ENCODE assay signal across 1 cellular context in the genomic region with DNA sequence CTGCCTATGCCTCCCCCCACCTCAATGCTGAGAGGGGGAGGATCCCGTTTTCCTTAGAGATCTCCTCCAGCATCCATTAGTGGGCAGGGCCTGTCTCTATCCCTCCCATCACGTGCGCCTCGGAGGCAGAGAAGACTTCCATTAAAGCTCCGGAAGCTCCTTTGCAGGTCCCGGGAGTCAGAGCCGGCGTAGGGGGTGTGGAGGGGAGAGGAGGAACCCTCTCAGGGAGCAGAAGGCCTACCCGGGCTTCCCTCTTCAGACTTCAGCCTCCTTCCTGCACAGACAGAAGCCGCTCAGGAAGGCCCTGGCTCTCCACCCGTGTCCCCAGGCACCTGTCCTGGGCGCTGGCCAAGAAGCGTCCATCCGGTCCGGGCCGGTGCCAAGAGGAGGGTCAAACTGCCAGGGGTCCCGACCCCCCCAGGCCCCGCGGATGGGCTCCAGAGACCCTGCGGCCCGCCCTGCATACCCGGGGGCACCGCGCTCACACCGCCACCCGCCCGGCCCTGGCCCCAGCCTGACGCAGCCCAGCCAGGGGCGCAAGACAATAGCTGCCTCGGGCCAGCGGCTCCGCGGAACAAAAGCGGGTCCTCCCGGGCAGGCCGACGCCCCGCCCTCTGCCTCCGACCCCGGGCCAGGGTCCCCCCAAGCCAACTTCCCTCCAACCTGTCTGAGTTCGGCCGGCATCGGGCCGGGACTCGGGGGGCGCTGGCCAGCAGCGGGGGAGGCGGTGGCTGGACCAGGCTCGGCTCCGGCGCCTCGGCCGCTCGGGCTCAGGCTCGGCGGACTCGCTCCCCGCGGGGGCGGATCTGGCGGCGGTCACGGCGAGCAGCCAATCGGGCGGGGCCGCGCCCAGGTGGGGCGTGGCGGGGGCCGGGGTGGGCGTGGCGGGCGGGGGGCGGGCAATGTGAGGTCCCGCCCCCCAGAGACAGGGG.
TF ChIP-seq lines count a peak whose summit lies in the region.

No MANE protein-coding gene starts in this region.

TF ChIP-seq in WTC11, 78 proteins besides CTCF, POLR2A, EP300 and RAD21 (continued from another document):
- TF ChIP-seq, protein P1, sequence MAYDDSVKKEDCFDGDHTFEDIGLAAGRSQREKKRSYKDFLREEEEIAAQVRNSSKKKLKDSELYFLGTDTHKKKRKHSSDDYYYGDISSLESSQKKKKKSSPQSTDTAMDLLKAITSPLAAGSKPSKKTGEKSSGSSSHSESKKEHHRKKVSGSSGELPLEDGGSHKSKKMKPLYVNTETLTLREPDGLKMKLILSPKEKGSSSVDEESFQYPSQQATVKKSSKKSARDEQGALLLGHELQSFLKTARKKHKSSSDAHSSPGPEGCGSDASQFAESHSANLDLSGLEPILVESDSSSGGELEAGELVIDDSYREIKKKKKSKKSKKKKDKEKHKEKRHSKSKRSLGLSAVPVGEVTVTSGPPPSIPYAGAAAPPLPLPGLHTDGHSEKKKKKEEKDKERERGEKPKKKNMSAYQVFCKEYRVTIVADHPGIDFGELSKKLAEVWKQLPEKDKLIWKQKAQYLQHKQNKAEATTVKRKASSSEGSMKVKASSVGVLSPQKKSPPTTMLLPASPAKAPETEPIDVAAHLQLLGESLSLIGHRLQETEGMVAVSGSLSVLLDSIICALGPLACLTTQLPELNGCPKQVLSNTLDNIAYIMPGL (CRISPR knock-in tag; IDR thresholded peaks at IDR 0.05) = peak; percentile 82
- no peak for TF ChIP-seq SOX15 (CRISPR knock-in tag; IDR thresholded peaks at IDR 0.05)
- TF ChIP-seq EMX1 (CRISPR knock-in tag; IDR thresholded peaks at IDR 0.05) = no peak
- TF ChIP-seq, protein P2, sequence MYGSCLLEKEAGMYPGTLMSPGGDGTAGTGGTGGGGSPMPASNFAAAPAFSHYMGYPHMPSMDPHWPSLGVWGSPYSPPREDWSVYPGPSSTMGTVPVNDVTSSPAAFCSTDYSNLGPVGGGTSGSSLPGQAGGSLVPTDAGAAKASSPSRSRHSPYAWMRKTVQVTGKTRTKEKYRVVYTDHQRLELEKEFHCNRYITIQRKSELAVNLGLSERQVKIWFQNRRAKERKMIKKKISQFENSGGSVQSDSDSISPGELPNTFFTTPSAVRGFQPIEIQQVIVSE (CRISPR knock-in tag; IDR thresholded peaks at IDR 0.05; ENCODE audit: borderline replicate concordance) = no peak
- no peak for TF ChIP-seq OVOL2 (CRISPR knock-in tag; IDR thresholded peaks at IDR 0.05; ENCODE audit: borderline replicate concordance)
- TF ChIP-seq, protein P3, sequence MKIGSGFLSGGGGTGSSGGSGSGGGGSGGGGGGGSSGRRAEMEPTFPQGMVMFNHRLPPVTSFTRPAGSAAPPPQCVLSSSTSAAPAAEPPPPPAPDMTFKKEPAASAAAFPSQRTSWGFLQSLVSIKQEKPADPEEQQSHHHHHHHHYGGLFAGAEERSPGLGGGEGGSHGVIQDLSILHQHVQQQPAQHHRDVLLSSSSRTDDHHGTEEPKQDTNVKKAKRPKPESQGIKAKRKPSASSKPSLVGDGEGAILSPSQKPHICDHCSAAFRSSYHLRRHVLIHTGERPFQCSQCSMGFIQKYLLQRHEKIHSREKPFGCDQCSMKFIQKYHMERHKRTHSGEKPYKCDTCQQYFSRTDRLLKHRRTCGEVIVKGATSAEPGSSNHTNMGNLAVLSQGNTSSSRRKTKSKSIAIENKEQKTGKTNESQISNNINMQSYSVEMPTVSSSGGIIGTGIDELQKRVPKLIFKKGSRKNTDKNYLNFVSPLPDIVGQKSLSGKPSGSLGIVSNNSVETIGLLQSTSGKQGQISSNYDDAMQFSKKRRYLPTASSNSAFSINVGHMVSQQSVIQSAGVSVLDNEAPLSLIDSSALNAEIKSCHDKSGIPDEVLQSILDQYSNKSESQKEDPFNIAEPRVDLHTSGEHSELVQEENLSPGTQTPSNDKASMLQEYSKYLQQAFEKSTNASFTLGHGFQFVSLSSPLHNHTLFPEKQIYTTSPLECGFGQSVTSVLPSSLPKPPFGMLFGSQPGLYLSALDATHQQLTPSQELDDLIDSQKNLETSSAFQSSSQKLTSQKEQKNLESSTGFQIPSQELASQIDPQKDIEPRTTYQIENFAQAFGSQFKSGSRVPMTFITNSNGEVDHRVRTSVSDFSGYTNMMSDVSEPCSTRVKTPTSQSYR (CRISPR knock-in tag; IDR thresholded peaks at IDR 0.05) = no peak
- no peak for TF ChIP-seq HMGA2 (CRISPR knock-in tag; IDR thresholded peaks at IDR 0.05)
- no peak for TF ChIP-seq NR3C1 (CRISPR knock-in tag; conservative IDR thresholded peaks at IDR 0.05; ENCODE audit: low read depth)
- TF ChIP-seq, protein P4, sequence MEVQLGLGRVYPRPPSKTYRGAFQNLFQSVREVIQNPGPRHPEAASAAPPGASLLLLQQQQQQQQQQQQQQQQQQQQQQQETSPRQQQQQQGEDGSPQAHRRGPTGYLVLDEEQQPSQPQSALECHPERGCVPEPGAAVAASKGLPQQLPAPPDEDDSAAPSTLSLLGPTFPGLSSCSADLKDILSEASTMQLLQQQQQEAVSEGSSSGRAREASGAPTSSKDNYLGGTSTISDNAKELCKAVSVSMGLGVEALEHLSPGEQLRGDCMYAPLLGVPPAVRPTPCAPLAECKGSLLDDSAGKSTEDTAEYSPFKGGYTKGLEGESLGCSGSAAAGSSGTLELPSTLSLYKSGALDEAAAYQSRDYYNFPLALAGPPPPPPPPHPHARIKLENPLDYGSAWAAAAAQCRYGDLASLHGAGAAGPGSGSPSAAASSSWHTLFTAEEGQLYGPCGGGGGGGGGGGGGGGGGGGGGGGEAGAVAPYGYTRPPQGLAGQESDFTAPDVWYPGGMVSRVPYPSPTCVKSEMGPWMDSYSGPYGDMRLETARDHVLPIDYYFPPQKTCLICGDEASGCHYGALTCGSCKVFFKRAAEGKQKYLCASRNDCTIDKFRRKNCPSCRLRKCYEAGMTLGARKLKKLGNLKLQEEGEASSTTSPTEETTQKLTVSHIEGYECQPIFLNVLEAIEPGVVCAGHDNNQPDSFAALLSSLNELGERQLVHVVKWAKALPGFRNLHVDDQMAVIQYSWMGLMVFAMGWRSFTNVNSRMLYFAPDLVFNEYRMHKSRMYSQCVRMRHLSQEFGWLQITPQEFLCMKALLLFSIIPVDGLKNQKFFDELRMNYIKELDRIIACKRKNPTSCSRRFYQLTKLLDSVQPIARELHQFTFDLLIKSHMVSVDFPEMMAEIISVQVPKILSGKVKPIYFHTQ (CRISPR knock-in tag; IDR thresholded peaks at IDR 0.05) = no peak
- TF ChIP-seq IRF2 (CRISPR knock-in tag; IDR thresholded peaks at IDR 0.05; ENCODE audit: borderline replicate concordance, low read depth) = no peak
- TF ChIP-seq, protein P5, sequence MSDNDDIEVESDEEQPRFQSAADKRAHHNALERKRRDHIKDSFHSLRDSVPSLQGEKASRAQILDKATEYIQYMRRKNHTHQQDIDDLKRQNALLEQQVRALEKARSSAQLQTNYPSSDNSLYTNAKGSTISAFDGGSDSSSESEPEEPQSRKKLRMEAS (CRISPR knock-in tag; IDR thresholded peaks at IDR 0.05) = peak; percentile 74
- TF ChIP-seq, protein P6, sequence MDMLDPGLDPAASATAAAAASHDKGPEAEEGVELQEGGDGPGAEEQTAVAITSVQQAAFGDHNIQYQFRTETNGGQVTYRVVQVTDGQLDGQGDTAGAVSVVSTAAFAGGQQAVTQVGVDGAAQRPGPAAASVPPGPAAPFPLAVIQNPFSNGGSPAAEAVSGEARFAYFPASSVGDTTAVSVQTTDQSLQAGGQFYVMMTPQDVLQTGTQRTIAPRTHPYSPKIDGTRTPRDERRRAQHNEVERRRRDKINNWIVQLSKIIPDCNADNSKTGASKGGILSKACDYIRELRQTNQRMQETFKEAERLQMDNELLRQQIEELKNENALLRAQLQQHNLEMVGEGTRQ (CRISPR knock-in tag; IDR thresholded peaks at IDR 0.05) = no peak
- no peak for TF ChIP-seq ZNF416 (CRISPR knock-in tag; IDR thresholded peaks at IDR 0.05)
- TF ChIP-seq, protein P7, sequence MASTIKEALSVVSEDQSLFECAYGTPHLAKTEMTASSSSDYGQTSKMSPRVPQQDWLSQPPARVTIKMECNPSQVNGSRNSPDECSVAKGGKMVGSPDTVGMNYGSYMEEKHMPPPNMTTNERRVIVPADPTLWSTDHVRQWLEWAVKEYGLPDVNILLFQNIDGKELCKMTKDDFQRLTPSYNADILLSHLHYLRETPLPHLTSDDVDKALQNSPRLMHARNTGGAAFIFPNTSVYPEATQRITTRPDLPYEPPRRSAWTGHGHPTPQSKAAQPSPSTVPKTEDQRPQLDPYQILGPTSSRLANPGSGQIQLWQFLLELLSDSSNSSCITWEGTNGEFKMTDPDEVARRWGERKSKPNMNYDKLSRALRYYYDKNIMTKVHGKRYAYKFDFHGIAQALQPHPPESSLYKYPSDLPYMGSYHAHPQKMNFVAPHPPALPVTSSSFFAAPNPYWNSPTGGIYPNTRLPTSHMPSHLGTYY (CRISPR knock-in tag; IDR thresholded peaks at IDR 0.05) = no peak
- no peak for TF ChIP-seq ZNF138 (CRISPR knock-in tag; conservative IDR thresholded peaks at IDR 0.05)
- no peak for TF ChIP-seq TEAD4 (CRISPR knock-in tag; IDR thresholded peaks at IDR 0.05)
- TF ChIP-seq ETV6 (CRISPR knock-in tag; IDR thresholded peaks at IDR 0.05) = 0 out of 2 replicates have a peak, but pooled peaks have one; percentile 13
- no peak for TF ChIP-seq NR1H2 (CRISPR knock-in tag; IDR thresholded peaks at IDR 0.05)
- no peak for TF ChIP-seq SMAD4 (CRISPR knock-in tag; IDR thresholded peaks at IDR 0.05)
- TF ChIP-seq, protein P8, sequence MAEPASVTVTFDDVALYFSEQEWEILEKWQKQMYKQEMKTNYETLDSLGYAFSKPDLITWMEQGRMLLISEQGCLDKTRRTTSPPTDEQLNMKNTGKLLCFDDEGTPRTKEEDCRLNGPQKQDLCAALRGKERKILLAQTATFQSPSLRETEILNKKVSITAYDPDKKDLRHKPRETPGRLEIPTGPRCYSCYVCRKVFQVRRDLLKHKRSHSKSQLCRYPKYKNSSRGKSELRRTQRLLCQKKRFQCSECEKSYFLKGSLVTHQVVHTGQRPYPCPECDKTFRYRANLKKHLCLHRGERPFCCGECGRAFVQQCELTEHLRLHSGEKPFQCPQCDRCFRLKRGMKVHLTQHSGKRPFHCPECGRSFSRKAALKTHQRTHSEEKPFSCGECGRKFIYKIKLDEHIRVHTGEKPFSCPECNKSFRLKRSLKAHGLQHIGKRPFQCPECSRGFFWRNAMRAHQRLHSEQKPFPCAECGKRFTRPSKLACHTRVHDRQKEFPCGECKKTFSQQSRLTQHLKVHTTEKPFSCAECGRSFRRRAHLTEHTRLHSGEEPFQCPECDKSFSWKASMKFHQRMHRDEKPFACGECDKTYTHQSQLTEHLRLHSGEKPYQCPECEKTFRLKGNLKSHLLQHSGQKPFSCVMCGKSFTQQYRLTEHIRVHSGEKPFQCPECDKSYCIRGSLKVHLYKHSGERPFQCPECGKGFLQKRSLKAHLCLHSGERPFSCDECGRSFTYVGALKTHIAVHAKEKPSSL (CRISPR knock-in tag; conservative IDR thresholded peaks at IDR 0.05) = no peak
- TF ChIP-seq, protein P9, sequence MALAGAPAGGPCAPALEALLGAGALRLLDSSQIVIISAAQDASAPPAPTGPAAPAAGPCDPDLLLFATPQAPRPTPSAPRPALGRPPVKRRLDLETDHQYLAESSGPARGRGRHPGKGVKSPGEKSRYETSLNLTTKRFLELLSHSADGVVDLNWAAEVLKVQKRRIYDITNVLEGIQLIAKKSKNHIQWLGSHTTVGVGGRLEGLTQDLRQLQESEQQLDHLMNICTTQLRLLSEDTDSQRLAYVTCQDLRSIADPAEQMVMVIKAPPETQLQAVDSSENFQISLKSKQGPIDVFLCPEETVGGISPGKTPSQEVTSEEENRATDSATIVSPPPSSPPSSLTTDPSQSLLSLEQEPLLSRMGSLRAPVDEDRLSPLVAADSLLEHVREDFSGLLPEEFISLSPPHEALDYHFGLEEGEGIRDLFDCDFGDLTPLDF (CRISPR knock-in tag; IDR thresholded peaks at IDR 0.05) = no peak
- no peak for TF ChIP-seq CREB1 (CRISPR knock-in tag; IDR thresholded peaks at IDR 0.05)
- TF ChIP-seq ZNF423 (CRISPR knock-in tag; IDR thresholded peaks at IDR 0.05) = no peak
- TF ChIP-seq RELA (CRISPR knock-in tag; IDR thresholded peaks at IDR 0.05; ENCODE audit: borderline replicate concordance) = no peak
- TF ChIP-seq, protein P10, sequence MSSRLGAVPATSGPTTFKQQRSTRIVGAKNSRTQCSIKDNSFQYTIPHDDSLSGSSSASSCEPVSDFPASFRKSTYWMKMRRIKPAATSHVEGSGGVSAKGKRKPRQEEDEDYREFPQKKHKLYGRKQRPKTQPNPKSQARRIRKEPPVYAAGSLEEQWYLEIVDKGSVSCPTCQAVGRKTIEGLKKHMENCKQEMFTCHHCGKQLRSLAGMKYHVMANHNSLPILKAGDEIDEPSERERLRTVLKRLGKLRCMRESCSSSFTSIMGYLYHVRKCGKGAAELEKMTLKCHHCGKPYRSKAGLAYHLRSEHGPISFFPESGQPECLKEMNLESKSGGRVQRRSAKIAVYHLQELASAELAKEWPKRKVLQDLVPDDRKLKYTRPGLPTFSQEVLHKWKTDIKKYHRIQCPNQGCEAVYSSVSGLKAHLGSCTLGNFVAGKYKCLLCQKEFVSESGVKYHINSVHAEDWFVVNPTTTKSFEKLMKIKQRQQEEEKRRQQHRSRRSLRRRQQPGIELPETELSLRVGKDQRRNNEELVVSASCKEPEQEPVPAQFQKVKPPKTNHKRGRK (CRISPR knock-in tag; IDR thresholded peaks at IDR 0.05; ENCODE audit: borderline replicate concordance) = no peak
- no peak for TF ChIP-seq MXD4 (CRISPR knock-in tag; IDR thresholded peaks at IDR 0.05; ENCODE audit: borderline replicate concordance)
- TF ChIP-seq, protein P11, sequence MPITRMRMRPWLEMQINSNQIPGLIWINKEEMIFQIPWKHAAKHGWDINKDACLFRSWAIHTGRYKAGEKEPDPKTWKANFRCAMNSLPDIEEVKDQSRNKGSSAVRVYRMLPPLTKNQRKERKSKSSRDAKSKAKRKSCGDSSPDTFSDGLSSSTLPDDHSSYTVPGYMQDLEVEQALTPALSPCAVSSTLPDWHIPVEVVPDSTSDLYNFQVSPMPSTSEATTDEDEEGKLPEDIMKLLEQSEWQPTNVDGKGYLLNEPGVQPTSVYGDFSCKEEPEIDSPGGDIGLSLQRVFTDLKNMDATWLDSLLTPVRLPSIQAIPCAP (CRISPR knock-in tag; IDR thresholded peaks at IDR 0.05) = no peak
- TF ChIP-seq, protein P12, sequence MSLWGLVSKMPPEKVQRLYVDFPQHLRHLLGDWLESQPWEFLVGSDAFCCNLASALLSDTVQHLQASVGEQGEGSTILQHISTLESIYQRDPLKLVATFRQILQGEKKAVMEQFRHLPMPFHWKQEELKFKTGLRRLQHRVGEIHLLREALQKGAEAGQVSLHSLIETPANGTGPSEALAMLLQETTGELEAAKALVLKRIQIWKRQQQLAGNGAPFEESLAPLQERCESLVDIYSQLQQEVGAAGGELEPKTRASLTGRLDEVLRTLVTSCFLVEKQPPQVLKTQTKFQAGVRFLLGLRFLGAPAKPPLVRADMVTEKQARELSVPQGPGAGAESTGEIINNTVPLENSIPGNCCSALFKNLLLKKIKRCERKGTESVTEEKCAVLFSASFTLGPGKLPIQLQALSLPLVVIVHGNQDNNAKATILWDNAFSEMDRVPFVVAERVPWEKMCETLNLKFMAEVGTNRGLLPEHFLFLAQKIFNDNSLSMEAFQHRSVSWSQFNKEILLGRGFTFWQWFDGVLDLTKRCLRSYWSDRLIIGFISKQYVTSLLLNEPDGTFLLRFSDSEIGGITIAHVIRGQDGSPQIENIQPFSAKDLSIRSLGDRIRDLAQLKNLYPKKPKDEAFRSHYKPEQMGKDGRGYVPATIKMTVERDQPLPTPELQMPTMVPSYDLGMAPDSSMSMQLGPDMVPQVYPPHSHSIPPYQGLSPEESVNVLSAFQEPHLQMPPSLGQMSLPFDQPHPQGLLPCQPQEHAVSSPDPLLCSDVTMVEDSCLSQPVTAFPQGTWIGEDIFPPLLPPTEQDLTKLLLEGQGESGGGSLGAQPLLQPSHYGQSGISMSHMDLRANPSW (CRISPR knock-in tag; conservative IDR thresholded peaks at IDR 0.05; ENCODE audit: low read depth) = no peak
- TF ChIP-seq FOXP1 (CRISPR knock-in tag; IDR thresholded peaks at IDR 0.05; ENCODE audit: borderline replicate concordance) = peak; percentile 33; the same call in 1 of the 2 replicates
